In the genomic region with DNA sequence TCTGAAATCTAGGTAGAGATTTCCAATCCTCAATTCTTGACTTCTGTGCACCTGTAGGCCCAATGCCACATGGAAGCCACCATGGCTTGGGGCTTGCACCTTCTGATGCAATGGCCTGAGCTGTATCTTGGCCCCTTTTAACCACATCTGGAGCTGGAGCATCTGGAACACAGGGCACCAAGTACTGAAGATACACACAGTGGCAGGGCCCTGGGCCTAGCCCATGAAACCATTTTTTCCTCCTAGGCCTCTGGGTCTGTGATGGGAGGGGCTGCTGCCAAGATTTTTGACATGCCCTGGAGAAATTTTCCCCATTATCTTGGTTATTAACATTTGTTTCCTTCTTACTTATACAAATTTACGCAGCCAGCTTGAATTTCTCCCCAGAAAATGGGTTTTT, we compare ENCODE assay signal across 11 cellular contexts. TPM values are rescaled to one million over a fixed set of nuclear protein-coding genes. Genes with fewer than 3 reads are reported as not detected.
"Had no signal": no experiment of that assay in that cellular context is flagged by ENCODE, and none has a peak within 500 bp of the region (broad histone marks: within the 10 kb centered on the region; RNA-seq: fewer than 3 reads in every experiment).

No MANE protein-coding gene starts in this region.

- H3K4me3 ChIP-seq: GM23248, GM23338, HAP-1 had no signal

- H3K4me1 ChIP-seq: HAP-1 had no signal

- H3K36me3 ChIP-seq: HAP-1 had no signal

- DNase-seq: GM23248, GOT3, H7, H9, HCEC 1CT, HFFc6 had no signal

- H2AFZ ChIP-seq: GM23248, GM23338 had no signal

- H3K4me2 ChIP-seq: GM23338 had no signal

- H3K9ac ChIP-seq: GM23248 had no signal

- FAIRE-seq: H1, H54 had no signal

- H3K27ac ChIP-seq: GM23248 had no signal

- ATAC-seq: GM23338, HCT116 had no signal

RNA-seq across cellular contexts. Expression of gene FSCN3, which starts 47.2 kb away (rescaled TPM):
- polyA plus RNA-seq: GM23248, GM23338 had no signal
